Comparison of ENCODE assay signal across 25 cellular contexts in the genomic region with DNA sequence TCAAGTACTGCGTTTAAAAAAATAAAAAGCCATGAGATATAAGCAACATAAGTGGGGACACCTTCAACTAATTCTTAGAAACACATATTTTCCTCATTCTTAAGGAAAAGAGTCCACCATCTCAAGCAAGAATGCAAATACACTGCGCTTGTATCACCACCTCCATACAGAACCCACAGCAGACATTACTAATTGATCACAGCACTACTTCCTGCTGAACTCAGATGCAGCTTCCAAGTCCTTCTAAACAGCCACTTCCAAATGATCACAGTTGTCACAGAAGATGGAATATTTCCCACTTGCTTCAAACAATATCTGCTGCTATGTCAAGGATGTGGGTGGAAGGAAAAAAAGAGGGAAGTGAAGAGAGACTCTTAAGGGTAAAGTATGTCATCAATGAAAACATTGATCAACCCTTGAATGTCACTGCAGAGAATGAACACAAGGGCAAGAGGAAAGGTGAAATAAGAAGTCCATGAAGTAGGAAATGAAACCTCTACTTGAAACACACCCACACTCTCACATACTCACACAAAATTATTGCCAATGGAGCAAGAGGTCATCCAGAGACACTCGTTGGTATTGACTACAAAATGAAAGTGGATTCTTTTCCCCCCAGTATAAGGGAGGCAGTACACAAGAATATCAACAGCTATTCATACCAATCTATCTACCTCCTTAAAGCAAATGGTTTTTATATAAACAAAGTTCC. TPM values are rescaled to one million over a fixed set of nuclear protein-coding genes. Genes with fewer than 3 reads are reported as not detected.
A peak's percentile ranks its signal among the peaks of the same experiment; 100 is the strongest.
DNase-seq lines count a peak whose midpoint lies in the region; ATAC-seq and TF ChIP-seq lines count a peak whose summit lies in the region.
"Had no signal": no experiment of that assay in that cellular context is flagged by ENCODE, and none has a peak within 500 bp of the region (broad histone marks: within the 10 kb centered on the region; RNA-seq: fewer than 3 reads in every experiment).

No MANE protein-coding gene starts in this region.

- H3K4me1 Mint-ChIP-seq in stimulated activated memory B cell treated with anti-CD40 and anti-IgM and Interleukin-4, amounts not matched to agents 10 μg/mL and 1 μg/mL and 100 μg/mL, for 72 hours: peaks cover 14% of the 10 kb centered on the region

- CTCF ChIA-PET in HEK293 (lab: Yijun Ruan, JAX): no interaction called here

- no peak overlapping the region for H3K4me3 Mint-ChIP-seq in stimulated activated memory B cell treated with anti-CD40 and anti-IgM and Interleukin-4, amounts not matched to agents 10 μg/mL and 1 μg/mL and 100 μg/mL, for 72 hours
- H3K4me3 Mint-ChIP-seq: activated T-cell treated with anti-CD3 and anti-CD28 coated beads, Interleukin-2, amount 50 U/mL, for 4 hours; CD8-positive, alpha-beta memory T cell; neural crest cell; T-helper 2 cell treated with Interferon-gamma antibody and Interleukin-4, amounts not matched to agents 5 μg/mL and 100 μg/mL, for 36 hours had no signal

- POLR2A ChIA-PET in HEK293 (lab: Yijun Ruan, JAX): no interaction called here

- no peaks in the 10 kb centered on the region for H3K36me3 ChIP-seq in HEK293 (ENCODE audit: control insufficient read depth in 2 of 2, insufficient read depth in 1 of 2, low read length in 2 of 2)
- H3K36me3 ChIP-seq: esophagus squamous epithelium, gastroesophageal sphincter, stomach, tibial artery had no signal

- TF ChIP-seq CTCF in HEK293 (tag by site-specific recombination; IDR thresholded peaks at IDR 0.05): no peak
- TF ChIP-seq CTCF in foreskin keratinocyte (conservative IDR thresholded peaks at IDR 0.05): no peak

- no peak overlapping the region for H3K27ac Mint-ChIP-seq in stimulated activated memory B cell treated with anti-CD40 and anti-IgM and Interleukin-4, amounts not matched to agents 10 μg/mL and 1 μg/mL and 100 μg/mL, for 72 hours
- peak overlapping the region in 1 of 2 donors; percentile 19 for H3K27ac Mint-ChIP-seq in activated naive CD4-positive, alpha-beta T cell treated with anti-CD3 and anti-CD28 coated beads, Interleukin-2, amount 50 U/mL, for 72 hours
- H3K27ac Mint-ChIP-seq: T-helper 2 cell treated with Interferon-gamma antibody and Interleukin-4, amounts not matched to agents 5 μg/mL and 100 μg/mL, for 36 hours had no signal

- no peaks in the 10 kb centered on the region for H3K27me3 ChIP-seq in foreskin keratinocyte
- H3K27me3 ChIP-seq: esophagus squamous epithelium, gastroesophageal sphincter, stomach had no signal

- 0 out of 2 replicates have a peak, but pooled peaks cover 2% of the 10 kb centered on the region for H3K4me1 ChIP-seq in HEK293 (ENCODE audit: control insufficient read depth, insufficient read depth, low read length)
- H3K4me1 ChIP-seq in foreskin keratinocyte: peaks cover 20% of the 10 kb centered on the region
- H3K4me1 ChIP-seq: gastroesophageal sphincter, tibial artery had no signal

- peaks cover 12% of the 10 kb centered on the region for H3K9me3 Mint-ChIP-seq in stimulated activated memory B cell treated with anti-CD40 and anti-IgM and Interleukin-4, amounts not matched to agents 10 μg/mL and 1 μg/mL and 100 μg/mL, for 72 hours
- peaks cover 9 to 13% of the 10 kb centered on the region in 2 donors for H3K9me3 Mint-ChIP-seq in activated naive CD4-positive, alpha-beta T cell treated with anti-CD3 and anti-CD28 coated beads, Interleukin-2, amount 50 U/mL, for 72 hours

- no peaks in the 10 kb centered on the region; the same call in 1 of the 2 replicates for H3K9me3 ChIP-seq in HEK293 (ENCODE audit: control insufficient read depth, insufficient read depth, low read depth, low read length)
- H3K9me3 ChIP-seq: esophagus squamous epithelium, stomach had no signal

- H3K27ac ChIP-seq in HEK293 (ENCODE audit: extremely low read depth, low read depth, low read length) (no peak overlapping the region), epithelial cell of prostate (peak overlapping the region; percentile 100), foreskin keratinocyte (no peak overlapping the region)
- H3K27ac ChIP-seq: gastroesophageal sphincter, stomach, tibial artery, VCaP had no signal

- peaks cover 27% of the 10 kb centered on the region for H3K27me3 Mint-ChIP-seq in stimulated activated memory B cell treated with anti-CD40 and anti-IgM and Interleukin-4, amounts not matched to agents 10 μg/mL and 1 μg/mL and 100 μg/mL, for 72 hours

- no peak overlapping the region for H3K4me3 ChIP-seq in HEK293 (ENCODE audit: low read depth, low read length)
- H3K4me3 ChIP-seq: esophagus squamous epithelium, gastroesophageal sphincter, stomach, tibial artery had no signal

- ATAC-seq in stimulated activated memory B cell treated with anti-CD40 and anti-IgM and Interleukin-4, amounts not matched to agents 10 μg/mL and 1 μg/mL and 100 μg/mL, for 72 hours: peak; percentile 73
- no peak for ATAC-seq in activated naive CD4-positive, alpha-beta T cell treated with anti-CD3 and anti-CD28 coated beads, Interleukin-2, amount 50 U/mL, for 72 hours
- ATAC-seq in HG02623 (IDR thresholded peaks at IDR 0.05; ENCODE audit: unreplicated experiment) (no peak), GM19351 (IDR thresholded peaks at IDR 0.05; ENCODE audit: unreplicated experiment) (no peak), foreskin keratinocyte (no peak)
- ATAC-seq: activated T-cell treated with anti-CD3 and anti-CD28 coated beads, Interleukin-2, amount 50 U/mL, for 4 hours; gastroesophageal sphincter; sciatic nerve; SK-N-SH treated with all-trans-retinoic acid at 6 μM for 48 hours had no signal

- DNase-seq in NOMO-1 treated with DMSO at 0.1 percent for 48 hours (lab: John Stamatoyannopoulos, UW; ENCODE audit: unreplicated experiment) (peak; percentile 68), epithelial cell of prostate (ENCODE audit: low read depth, low spot score) (no peak), foreskin keratinocyte (no peak)
- no peak for DNase-seq in activated naive CD4-positive, alpha-beta T cell treated with anti-CD3 and anti-CD28 coated beads, Interleukin-2, amount 50 U/mL, for 72 hours (ENCODE audit: low spot score in 2 of 2)
- DNase-seq: activated CD4-positive, alpha-beta T cell treated with anti-CD3 and anti-CD28 coated beads for 48 hours; activated naive CD4-positive, alpha-beta T cell; activated T-cell treated with anti-CD3 and anti-CD28 coated beads, Interleukin-2, amount 50 U/mL, for 4 hours; CD8-positive, alpha-beta memory T cell; esophagus squamous epithelium; hippocampal formation; IMR-90; NCI-H1436; NCI-H446 treated with DMSO at 0.1 percent for 48 hours; stomach; tibial artery had no signal

- peaks cover 8% of the 10 kb centered on the region for H3K36me3 Mint-ChIP-seq in stimulated activated memory B cell treated with anti-CD40 and anti-IgM and Interleukin-4, amounts not matched to agents 10 μg/mL and 1 μg/mL and 100 μg/mL, for 72 hours
- H3K36me3 Mint-ChIP-seq in activated naive CD4-positive, alpha-beta T cell treated with anti-CD3 and anti-CD28 coated beads, Interleukin-2, amount 50 U/mL, for 72 hours: peaks cover 9 to 11% of the 10 kb centered on the region in 2 donors

TF ChIP-seq in HEK293, 187 proteins besides CTCF, POLR2A, EP300 and RAD21:
- TF ChIP-seq ZNF596 (tag by site-specific recombination; IDR thresholded peaks at IDR 0.05): no peak
- TF ChIP-seq ZNF121 (tag by site-specific recombination; IDR thresholded peaks at IDR 0.05): no peak
- TF ChIP-seq ZNF292 (tag by site-specific recombination; IDR thresholded peaks at IDR 0.05; ENCODE audit: borderline replicate concordance, low read depth): no peak
- peak; percentile 91 for TF ChIP-seq ZBTB17 (tag by site-specific recombination; IDR thresholded peaks at IDR 0.05)
- TF ChIP-seq, protein P1, sequence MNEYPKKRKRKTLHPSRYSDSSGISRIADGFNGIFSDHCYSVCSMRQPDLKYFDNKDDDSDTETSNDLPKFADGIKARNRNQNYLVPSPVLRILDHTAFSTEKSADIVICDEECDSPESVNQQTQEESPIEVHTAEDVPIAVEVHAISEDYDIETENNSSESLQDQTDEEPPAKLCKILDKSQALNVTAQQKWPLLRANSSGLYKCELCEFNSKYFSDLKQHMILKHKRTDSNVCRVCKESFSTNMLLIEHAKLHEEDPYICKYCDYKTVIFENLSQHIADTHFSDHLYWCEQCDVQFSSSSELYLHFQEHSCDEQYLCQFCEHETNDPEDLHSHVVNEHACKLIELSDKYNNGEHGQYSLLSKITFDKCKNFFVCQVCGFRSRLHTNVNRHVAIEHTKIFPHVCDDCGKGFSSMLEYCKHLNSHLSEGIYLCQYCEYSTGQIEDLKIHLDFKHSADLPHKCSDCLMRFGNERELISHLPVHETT (tag by site-specific recombination; IDR thresholded peaks at IDR 0.05): no peak
- TF ChIP-seq ZNF146 (tag by site-specific recombination; IDR thresholded peaks at IDR 0.05): no peak
- no peak for TF ChIP-seq ZNF585B (tag by site-specific recombination; IDR thresholded peaks at IDR 0.05)
- TF ChIP-seq ZNF311 (tag by site-specific recombination; IDR thresholded peaks at IDR 0.05; ENCODE audit: borderline replicate concordance): no peak
- no peak for TF ChIP-seq ZNF843 (tag by site-specific recombination; IDR thresholded peaks at IDR 0.05)
- peak; percentile 92 for TF ChIP-seq ZNF23 (tag by site-specific recombination; IDR thresholded peaks at IDR 0.05; ENCODE audit: borderline replicate concordance)
- TF ChIP-seq SETDB1 (IDR thresholded peaks at IDR 0.05; ENCODE audit: insufficient read length, low read length): peak; percentile 73

RNA-seq across cellular contexts. Expression of gene TGFA, which starts 22.1 kb away (rescaled TPM):
- 1 to 10 TPM in 1 of 2 donors, under 1 TPM in 1; 0.19 to 1.8 TPM for total RNA-seq in activated naive CD4-positive, alpha-beta T cell treated with anti-CD3 and anti-CD28 coated beads, Interleukin-2, amount 50 U/mL, for 72 hours
- 87.7 and 92.6 TPM in 2 replicates for total RNA-seq in foreskin keratinocyte
- polyA plus RNA-seq in foreskin keratinocyte: 30.5 and 37.1 TPM in 2 replicates
- total RNA-seq: IMR-90 had no signal
- polyA plus RNA-seq: IMR-90 had no signal

Comparison
In these comparisons a context has a peak if more than half of its experiments do, and no peak if none do; other contexts are left out.
1. RNA of gene TGFA, which starts 22.1 kb away (total RNA-seq): 87.7 to 92.6 TPM in foreskin keratinocyte; 0.19 to 1.8 TPM in activated naive CD4-positive, alpha-beta T cell treated with anti-CD3 and anti-CD28 coated beads, Interleukin-2, amount 50 U/mL, for 72 hours; every median in the first group is over 10 times any median in the second.